Comparison of ENCODE assay signal across 16 cellular contexts in the genomic region with DNA sequence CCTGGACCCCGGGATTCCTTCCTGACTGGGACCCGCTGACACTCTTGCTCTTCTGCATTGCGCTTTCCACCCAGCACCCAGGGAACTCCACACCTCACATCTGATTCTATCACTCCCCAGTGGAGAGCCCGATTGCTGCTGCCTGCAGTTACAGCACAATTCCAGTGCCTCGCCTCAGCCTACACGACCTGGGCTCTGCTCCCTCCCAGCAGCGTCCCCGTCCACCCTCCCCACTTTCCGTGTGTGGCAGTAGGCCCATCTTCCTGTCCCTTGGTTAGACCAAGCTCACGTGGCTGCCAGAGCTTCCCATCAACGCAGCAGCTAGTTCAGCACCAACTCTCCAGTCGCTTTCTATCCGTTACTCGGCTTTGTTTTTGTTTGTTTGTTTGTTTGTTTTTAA.
DNase-seq lines count a peak whose midpoint lies in the region; ATAC-seq and TF ChIP-seq lines count a peak whose summit lies in the region.
"Had no signal": no experiment of that assay in that cellular context is flagged by ENCODE, and none has a peak within 500 bp of the region (broad histone marks: within the 10 kb centered on the region; RNA-seq: fewer than 3 reads in every experiment).

No MANE protein-coding gene starts in this region.

- peaks cover 0 to 10% of the 10 kb centered on the region in 2 donors for H3K9me3 ChIP-seq in right atrium auricular region
- H3K9me3 ChIP-seq: BLaER1, Caco-2 had no signal

- DNase-seq in Right ventricle myocardium superior (peak; percentile 51), right atrium auricular region (ENCODE audit: low spot score) (no peak), left ventricle myocardium superior (peak; percentile 64), nephron progenitor cell (no peak), amygdala (lab: John Stamatoyannopoulos, UW) (no peak), GM13977 (ENCODE audit: low spot score) (no peak), dedifferentiated amniotic fluid mesenchymal stem cell (ENCODE audit: extremely low spot score) (no peak)
- DNase-seq: 8988T; AML-193; Caco-2; CD8-positive, alpha-beta memory T cell; DMS53; H7; IMR-90 had no signal

- no peaks in the 10 kb centered on the region for H3K27me3 ChIP-seq in right atrium auricular region
- H3K27me3 ChIP-seq: BLaER1 had no signal

- H3K4me1 ChIP-seq in right atrium auricular region = no peaks in the 10 kb centered on the region
- H3K4me1 ChIP-seq: BLaER1 had no signal

- intact Hi-C loops in Right ventricle myocardium superior (cut with DNase I) = no loop called here
- intact Hi-C loops in left ventricle myocardium superior (cut with micrococcal nuclease) = no loop called here

- peak overlapping the region; percentile 40 for H3K27ac Mint-ChIP-seq in nephron progenitor cell
- H3K27ac Mint-ChIP-seq: CD8-positive, alpha-beta memory T cell had no signal

- no peak for TF ChIP-seq CTCF in right atrium auricular region (IDR thresholded peaks at IDR 0.05)
- TF ChIP-seq CTCF in nephron progenitor cell (IDR thresholded peaks at IDR 0.05) = no peak
- TF ChIP-seq CTCF in GM13977 (IDR thresholded peaks at IDR 0.05; ENCODE audit: extremely low read depth, insufficient read depth, missing control alignments) = no peak

- peak; percentile 84 for ATAC-seq in Right ventricle myocardium superior (ENCODE audit: poor library complexity)
- peak; percentile 85 for ATAC-seq in left ventricle myocardium superior
- ATAC-seq in GM18498 (IDR thresholded peaks at IDR 0.05; ENCODE audit: unreplicated experiment) = no peak

- in situ Hi-C loops in GM13977 (cut with MboI; ENCODE audit: low pct_unique_long_range_greater_than_20kb, low sequenced_read_pairs, unreplicated experiment) = no loop called here

- peaks cover 2% of the 10 kb centered on the region for H3K27me3 Mint-ChIP-seq in nephron progenitor cell (ENCODE audit: low read depth, poor library complexity)

- H3K4me3 Mint-ChIP-seq in nephron progenitor cell = no peak overlapping the region
- H3K4me3 Mint-ChIP-seq: CD8-positive, alpha-beta memory T cell had no signal

- peak overlapping the region in 1 of 2 donors; percentile 60 for H3K27ac ChIP-seq in right atrium auricular region
- H3K27ac ChIP-seq: BLaER1 had no signal

- H3K36me3 ChIP-seq in right atrium auricular region = no peaks in the 10 kb centered on the region
- H3K36me3 ChIP-seq: BLaER1 had no signal

- peak overlapping the region in 1 of 2 donors; percentile 21 for H3K4me3 ChIP-seq in right atrium auricular region
- H3K4me3 ChIP-seq: BLaER1 had no signal

- peaks cover 6% of the 10 kb centered on the region for H3K9me3 Mint-ChIP-seq in nephron progenitor cell

- no peaks in the 10 kb centered on the region for H3K36me3 Mint-ChIP-seq in nephron progenitor cell (ENCODE audit: low read depth)
- H3K36me3 Mint-ChIP-seq: CD8-positive, alpha-beta memory T cell had no signal

- H3K4me1 Mint-ChIP-seq in nephron progenitor cell = peaks cover 14% of the 10 kb centered on the region
- H3K4me1 Mint-ChIP-seq: CD8-positive, alpha-beta memory T cell had no signal

Comparison
In these comparisons a context has a peak if more than half of its experiments do, and no peak if none do; other contexts are left out.
1. DNase-seq: peak in Right ventricle myocardium superior (single experiment) and left ventricle myocardium superior (single experiment); none in right atrium auricular region (single experiment), nephron progenitor cell (single experiment), amygdala (0 of 56), GM13977 (single experiment) and dedifferentiated amniotic fluid mesenchymal stem cell (single experiment).